In genomic region chr17:74387365-74388218, GRCh38 we compare ENCODE assay signal across 21 cellular contexts. TPM values are rescaled to one million over a fixed set of nuclear protein-coding genes. Genes with fewer than 3 reads are reported as not detected.
A peak's percentile ranks its signal among the peaks of the same experiment; 100 is the strongest.
DNase-seq lines count a peak whose midpoint lies in the region; ATAC-seq, FAIRE-seq and TF ChIP-seq lines count a peak whose summit lies in the region.
"Had no signal": no experiment of that assay in that cellular context is flagged by ENCODE, and none has a peak within 500 bp of the region (broad histone marks: within the 10 kb centered on the region; RNA-seq: fewer than 3 reads in every experiment).

No MANE protein-coding gene starts in this region.

- FAIRE-seq in HepG2 (lab: Jason Lieb, UNC), result no peak
- FAIRE-seq: GM12891, HTR-8/SVneo had no signal

- DNase-seq in HCT116 (ENCODE audit: low read depth, low spot score), result no peak
- DNase-seq in WERI-Rb-1, result no peak
- DNase-seq in HepG2 (ENCODE audit: low spot score), result no peak
- no peak for DNase-seq in islet precursor cell
- DNase-seq: C1 segment of cervical spinal cord, DMS 273 treated with DMSO at 0.1 percent for 48 hours, GF-D8, MV-4-11, NCI-H146, NCI-H2081, NCI-H510A, NCI-H774, PC-9 had no signal

- TF ChIP-seq POLR2A in HCT116 (IDR thresholded peaks at IDR 0.05; ENCODE audit: borderline replicate concordance, extremely low read depth, insufficient read depth, insufficient read length) (no peak), HepG2 (IDR thresholded peaks at IDR 0.05; ENCODE audit: insufficient read depth in 1 of 2, low read depth in 2 of 2, low read length in 2 of 2) (no peak)

- no peak overlapping the region for H3K4me2 ChIP-seq in HCT116 (ENCODE audit: low read length)
- H3K4me2 ChIP-seq in HepG2 (ENCODE audit: low read depth, low read length), result no peak overlapping the region
- H3K4me2 ChIP-seq: PC-9 had no signal

- no peaks in the 10 kb centered on the region for H3K79me2 ChIP-seq in HCT116 (ENCODE audit: insufficient read depth, low read length)
- no peaks in the 10 kb centered on the region for H3K79me2 ChIP-seq in HepG2 (ENCODE audit: insufficient read depth, low read length)

- H3K36me3 ChIP-seq in HCT116 (ENCODE audit: control insufficient read depth in 1 of 2, insufficient read depth in 2 of 2, low read length in 2 of 2) (no peaks in the 10 kb centered on the region), WERI-Rb-1 (no peaks in the 10 kb centered on the region), HepG2 (replicated peaks in 1 of 2; ENCODE audit: control insufficient read depth in 1 of 2, insufficient read depth in 2 of 2, low read length in 2 of 2) (no peaks in the 10 kb centered on the region)

- H2AFZ ChIP-seq in HCT116 (ENCODE audit: low read depth, low read length, poor library complexity, severe bottlenecking) (no peak overlapping the region), HepG2 (ENCODE audit: low read length) (no peak overlapping the region)
- H2AFZ ChIP-seq: PC-9 had no signal

- H3K27me3 ChIP-seq in HCT116 (ENCODE audit: insufficient read depth, low read length) (no peaks in the 10 kb centered on the region), WERI-Rb-1 (ENCODE audit: insufficient read depth, low read depth, severe bottlenecking) (no peaks in the 10 kb centered on the region), HepG2 (ENCODE audit: control insufficient read depth in 1 of 2, insufficient read depth in 2 of 2, low read length in 2 of 2) (peaks cover 2 to 22% of the 10 kb centered on the region in 2 experiments; a peak in 3 of 5 replicates)

- H3K9me2 ChIP-seq in HCT116 (ENCODE audit: insufficient read depth), result no peaks in the 10 kb centered on the region

- no peaks in the 10 kb centered on the region for H3K36me3 Mint-ChIP-seq in stimulated activated memory B cell treated with anti-CD40 and anti-IgM and Interleukin-4, amounts not matched to agents 10 μg/mL and 1 μg/mL and 100 μg/mL, for 72 hours

- TF ChIP-seq EP300 in HepG2 (IDR thresholded peaks at IDR 0.05; ENCODE audit: low read depth in 2 of 2, low read length in 2 of 2) (no peak), HepG2 (CRISPR knock-in tag; IDR thresholded peaks at IDR 0.05; ENCODE audit: borderline replicate concordance) (no peak)

- no peaks in the 10 kb centered on the region for H3K9me3 Mint-ChIP-seq in stimulated activated memory B cell treated with anti-CD40 and anti-IgM and Interleukin-4, amounts not matched to agents 10 μg/mL and 1 μg/mL and 100 μg/mL, for 72 hours

- H4K20me1 ChIP-seq in HCT116 (ENCODE audit: insufficient read depth) (no peaks in the 10 kb centered on the region), HepG2 (ENCODE audit: insufficient read depth, low read length) (no peaks in the 10 kb centered on the region)

- TF ChIP-seq RAD21 in HCT116 (IDR thresholded peaks at IDR 0.05; ENCODE audit: low read depth), result no peak
- no peak for TF ChIP-seq RAD21 in HepG2 (CRISPR knock-in tag; IDR thresholded peaks at IDR 0.05)

- no peak overlapping the region for H3K4me3 ChIP-seq in HCT116 (replicated peaks in 1 of 2; ENCODE audit: low read depth in 1 of 2, low read length in 2 of 2)
- H3K4me3 ChIP-seq in WERI-Rb-1 (ENCODE audit: low read depth, low read length), result no peak overlapping the region
- no peak overlapping the region for H3K4me3 ChIP-seq in HepG2 (replicated peaks in 1 of 3; ENCODE audit: insufficient read depth in 1 of 3, low read depth in 2 of 3, low read length in 3 of 3)
- H3K4me3 ChIP-seq: PC-9, SK-N-MC had no signal

- BruUV-seq in HCT116 (replicated peaks; lab: Mats Ljungman, UMichigan), result no TSS peak
- no TSS peak for BruUV-seq in HepG2 (replicated peaks; lab: Mats Ljungman, UMichigan)

- H3K9me3 ChIP-seq in HCT116 (ENCODE audit: control insufficient read depth in 1 of 2, insufficient read depth in 1 of 2, low read depth in 1 of 2, low read length in 2 of 2) (no peaks in the 10 kb centered on the region), WERI-Rb-1 (ENCODE audit: severe bottlenecking) (peaks cover 2% of the 10 kb centered on the region), HepG2 (ENCODE audit: low read length) (no peaks in the 10 kb centered on the region)

- H3K4me1 ChIP-seq in HCT116 (ENCODE audit: control insufficient read depth in 1 of 2, insufficient read depth in 2 of 2, low read length in 2 of 2) (peaks cover 0 to 6% of the 10 kb centered on the region in 2 experiments; a peak in 2 of 4 replicates), HepG2 (ENCODE audit: insufficient read depth, low read length) (peaks cover 14% of the 10 kb centered on the region; the same call in 1 of the 2 replicates)

- H3K27ac ChIP-seq in HCT116 (ENCODE audit: low read depth, low read length), result no peak overlapping the region
- H3K27ac ChIP-seq in WERI-Rb-1, result no peak overlapping the region
- no peak overlapping the region for H3K27ac ChIP-seq in HepG2 (ENCODE audit: extremely low read length, insufficient read depth, low read length)
- H3K27ac ChIP-seq: PC-9, SK-N-MC had no signal

- RAD21 ChIA-PET in HCT116 (lab: Charles Lee; ENCODE audit: low non-redundant PET in 1 of 2, low total read pairs in 2 of 2, uncharacterized antibody in 2 of 2, unreplicated experiment in 2 of 2), result no interaction called here

- WGBS in HepG2 (ENCODE audit: low lambda C conversion rate), result 70% methylated on average over 16 of the region's 17 CpGs

- in situ Hi-C loops in HepG2 (cut with HindIII; ENCODE audit: extremely low pct_ligation_motif_present, low pct_unique_long_range_greater_than_20kb), result no loop called here

- H3K27me3 Mint-ChIP-seq in stimulated activated memory B cell treated with anti-CD40 and anti-IgM and Interleukin-4, amounts not matched to agents 10 μg/mL and 1 μg/mL and 100 μg/mL, for 72 hours, result peaks cover 19% of the 10 kb centered on the region

- H3K9ac ChIP-seq in HCT116 (ENCODE audit: low read length) (no peak overlapping the region), HepG2 (ENCODE audit: insufficient read depth, low read depth, low read length) (no peak overlapping the region)

- H3K4me1 Mint-ChIP-seq in stimulated activated memory B cell treated with anti-CD40 and anti-IgM and Interleukin-4, amounts not matched to agents 10 μg/mL and 1 μg/mL and 100 μg/mL, for 72 hours, result no peaks in the 10 kb centered on the region

- no peak overlapping the region for H3K27ac Mint-ChIP-seq in stimulated activated memory B cell treated with anti-CD40 and anti-IgM and Interleukin-4, amounts not matched to agents 10 μg/mL and 1 μg/mL and 100 μg/mL, for 72 hours

- intact Hi-C loops in HCT116 (cut with micrococcal nuclease), result no loop called here
- intact Hi-C loops in HepG2 (cut with micrococcal nuclease; ENCODE audit: unreplicated experiment), result no loop called here

- ATAC-seq in HCT116 (peak; percentile 58), HepG2 (peak; percentile 20; the same call in 1 of the 3 replicates), HG02840 (IDR thresholded peaks at IDR 0.05; ENCODE audit: low FRiP score, unreplicated experiment) (no peak), HG03095 (IDR thresholded peaks at IDR 0.05; ENCODE audit: unreplicated experiment) (no peak)
- peak; percentile 50 for ATAC-seq in stimulated activated memory B cell treated with anti-CD40 and anti-IgM and Interleukin-4, amounts not matched to agents 10 μg/mL and 1 μg/mL and 100 μg/mL, for 72 hours

- no peak overlapping the region for H3K4me3 Mint-ChIP-seq in stimulated activated memory B cell treated with anti-CD40 and anti-IgM and Interleukin-4, amounts not matched to agents 10 μg/mL and 1 μg/mL and 100 μg/mL, for 72 hours

- CTCF ChIA-PET in HCT116 (lab: Charles Lee) (interaction anchor here (0.9 to 1.5 kb wide), 2 partner anchors 8 to 66 kb away, joined by 3 to 5 read pairs; no protein-coding TSS in a partner anchor), HepG2 (lab: Yijun Ruan, JAX; ENCODE audit: low intra/inter-chr PET ratio, low total read pairs) (no interaction called here)

- POLR2A ChIA-PET in HCT116 (lab: Charles Lee), result no interaction called here
- POLR2A ChIA-PET in HepG2 (lab: Yijun Ruan, JAX), result no interaction called here

- TF ChIP-seq CTCF in HCT116 (IDR thresholded peaks at IDR 0.05 in 2 of 3, conservative IDR thresholded peaks at IDR 0.05 in 1 of 3; ENCODE audit: borderline replicate concordance in 1 of 3, insufficient read depth in 1 of 3, low read depth in 2 of 3, low read length in 2 of 3) (peak in 2 of 3 experiments; percentile 26 to 28; a peak in 2 of 6 replicates), WERI-Rb-1 (IDR thresholded peaks at IDR 0.05; ENCODE audit: low read depth, low read length) (0 out of 2 replicates have a peak, but pooled peaks have one; percentile 9), HepG2 (CRISPR knock-in tag; IDR thresholded peaks at IDR 0.05) (no peak)

RNA-seq across cellular contexts. Expression of gene GPR142, which starts 20.3 kb away (rescaled TPM):
- total RNA-seq in HCT116 (2021; ENCODE audit: unreplicated experiment) (not detected), HepG2 (2016; rRNA removed; fragmentation: Illumina TruSeq; extraction: Trizol) (not detected in 2 replicates)
- not detected in 2 replicates for polyA plus RNA-seq in HCT116 (2012)
- not detected in 2 replicates for total RNA-seq in HepG2 (2016; cell fraction: cytosol; rRNA removed; fragmentation: Illumina TruSeq; extraction: Trizol; ENCODE audit: low read depth)
- not detected in 2 replicates for total RNA-seq in HepG2 (2016; cell fraction: insoluble cytoplasmic fraction; rRNA removed; fragmentation: Illumina TruSeq; extraction: Trizol)
- not detected in 2 replicates for total RNA-seq in HepG2 (2016; cell fraction: membrane; rRNA removed; fragmentation: Illumina TruSeq; extraction: Trizol)
- not detected in 2 replicates for total RNA-seq in HepG2 (2016; cell fraction: nucleus; rRNA removed; fragmentation: Illumina TruSeq; extraction: Trizol)
- not detected in 2 replicates for polyA plus RNA-seq in HepG2 (2011; rRNA removed)
- not detected in 2 replicates for polyA plus RNA-seq in HepG2 (2011; cell fraction: cytosol; rRNA removed)
- not detected in 2 replicates for polyA plus RNA-seq in HepG2 (2011; cell fraction: nucleus; rRNA removed)
- polyA plus RNA-seq in HepG2 (2012), result not detected in 2 replicates
- not detected in 2 replicates for polyA plus RNA-seq in HepG2 (2016; cell fraction: cytosol; fragmentation: Illumina TruSeq; extraction: Trizol; ENCODE audit: low read depth)
- polyA plus RNA-seq in HepG2 (2016; cell fraction: insoluble cytoplasmic fraction; fragmentation: Illumina TruSeq; extraction: Trizol; ENCODE audit: low read depth), result not detected in 2 replicates
- polyA plus RNA-seq in HepG2 (2016; cell fraction: membrane; fragmentation: Illumina TruSeq; extraction: Trizol; ENCODE audit: low read depth), result not detected in 2 replicates
- not detected in 2 replicates for polyA plus RNA-seq in HepG2 (2016; cell fraction: nucleus; fragmentation: Illumina TruSeq; extraction: Trizol; ENCODE audit: insufficient read depth, low read depth)
- polyA minus RNA-seq in HepG2 (2011; rRNA and poly(A)+ RNA removed; ENCODE audit: low replicate concordance), result not detected in 2 replicates
- not detected in 2 replicates for polyA minus RNA-seq in HepG2 (2011; cell fraction: cytosol; rRNA and poly(A)+ RNA removed)
- polyA minus RNA-seq in HepG2 (2011; cell fraction: nucleus; rRNA and poly(A)+ RNA removed), result not detected in 2 replicates
- total RNA-seq: H4, PC-9 had no signal

RNA-seq across cellular contexts. Expression of gene BTBD17, which starts 25.9 kb away (rescaled TPM):
- total RNA-seq in HCT116 (2021; ENCODE audit: unreplicated experiment) (not detected), HepG2 (2016; rRNA removed; fragmentation: Illumina TruSeq; extraction: Trizol) (not detected in 2 replicates)
- 0.05 and 0.07 TPM in 2 replicates for polyA plus RNA-seq in HCT116 (2012)
- total RNA-seq in HepG2 (2016; cell fraction: cytosol; rRNA removed; fragmentation: Illumina TruSeq; extraction: Trizol; ENCODE audit: low read depth), result not detected in 2 replicates
- not detected in 2 replicates for total RNA-seq in HepG2 (2016; cell fraction: insoluble cytoplasmic fraction; rRNA removed; fragmentation: Illumina TruSeq; extraction: Trizol)
- not detected in 2 replicates for total RNA-seq in HepG2 (2016; cell fraction: membrane; rRNA removed; fragmentation: Illumina TruSeq; extraction: Trizol)
- total RNA-seq in HepG2 (2016; cell fraction: nucleus; rRNA removed; fragmentation: Illumina TruSeq; extraction: Trizol), result not detected in 2 replicates
- polyA plus RNA-seq in HepG2 (2011; rRNA removed), result not detected in 2 replicates
- not detected in 2 replicates for polyA plus RNA-seq in HepG2 (2011; cell fraction: cytosol; rRNA removed)
- 0.09 TPM in 1 of 2 replicates, not detected in the other for polyA plus RNA-seq in HepG2 (2011; cell fraction: nucleus; rRNA removed)
- not detected in 2 replicates for polyA plus RNA-seq in HepG2 (2012)
- polyA plus RNA-seq in HepG2 (2016; cell fraction: cytosol; fragmentation: Illumina TruSeq; extraction: Trizol; ENCODE audit: low read depth), result not detected in 2 replicates
- polyA plus RNA-seq in HepG2 (2016; cell fraction: insoluble cytoplasmic fraction; fragmentation: Illumina TruSeq; extraction: Trizol; ENCODE audit: low read depth), result not detected in 2 replicates
- not detected in 2 replicates for polyA plus RNA-seq in HepG2 (2016; cell fraction: membrane; fragmentation: Illumina TruSeq; extraction: Trizol; ENCODE audit: low read depth)
- polyA plus RNA-seq in HepG2 (2016; cell fraction: nucleus; fragmentation: Illumina TruSeq; extraction: Trizol; ENCODE audit: insufficient read depth, low read depth), result not detected in 2 replicates
- polyA minus RNA-seq in HepG2 (2011; rRNA and poly(A)+ RNA removed; ENCODE audit: low replicate concordance), result not detected in 2 replicates
- not detected in 2 replicates for polyA minus RNA-seq in HepG2 (2011; cell fraction: cytosol; rRNA and poly(A)+ RNA removed)
- not detected in 2 replicates for polyA minus RNA-seq in HepG2 (2011; cell fraction: nucleus; rRNA and poly(A)+ RNA removed)
- total RNA-seq: H4, PC-9 had no signal

RNA-seq across cellular contexts. Expression of gene GPRC5C, which starts 44.3 kb away (rescaled TPM):
- total RNA-seq in HCT116 (2021; ENCODE audit: unreplicated experiment) (54.4 TPM), HepG2 (2016; rRNA removed; fragmentation: Illumina TruSeq; extraction: Trizol) (44.8 and 85.6 TPM in 2 replicates)
- 83.1 and 93.8 TPM in 2 replicates for polyA plus RNA-seq in HCT116 (2012)
- total RNA-seq in HepG2 (2016; cell fraction: cytosol; rRNA removed; fragmentation: Illumina TruSeq; extraction: Trizol; ENCODE audit: low read depth), result 30.8 and 32.3 TPM in 2 replicates
- total RNA-seq in HepG2 (2016; cell fraction: insoluble cytoplasmic fraction; rRNA removed; fragmentation: Illumina TruSeq; extraction: Trizol), result 41.2 and 86.3 TPM in 2 replicates
- total RNA-seq in HepG2 (2016; cell fraction: membrane; rRNA removed; fragmentation: Illumina TruSeq; extraction: Trizol), result 50.5 and 55.5 TPM in 2 replicates
- 73.7 and 80.6 TPM in 2 replicates for total RNA-seq in HepG2 (2016; cell fraction: nucleus; rRNA removed; fragmentation: Illumina TruSeq; extraction: Trizol)
- 300 and 407 TPM in 2 replicates for polyA plus RNA-seq in HepG2 (2011; rRNA removed)
- 276 and 424 TPM in 2 replicates for polyA plus RNA-seq in HepG2 (2011; cell fraction: cytosol; rRNA removed)
- 354 and 357 TPM in 2 replicates for polyA plus RNA-seq in HepG2 (2011; cell fraction: nucleus; rRNA removed)
- 111 and 131 TPM in 2 replicates for polyA plus RNA-seq in HepG2 (2012)
- polyA plus RNA-seq in HepG2 (2016; cell fraction: cytosol; fragmentation: Illumina TruSeq; extraction: Trizol; ENCODE audit: low read depth), result 29.5 and 34.4 TPM in 2 replicates
- 42.9 and 43.8 TPM in 2 replicates for polyA plus RNA-seq in HepG2 (2016; cell fraction: insoluble cytoplasmic fraction; fragmentation: Illumina TruSeq; extraction: Trizol; ENCODE audit: low read depth)
- polyA plus RNA-seq in HepG2 (2016; cell fraction: membrane; fragmentation: Illumina TruSeq; extraction: Trizol; ENCODE audit: low read depth), result 36.0 and 48.1 TPM in 2 replicates
- polyA plus RNA-seq in HepG2 (2016; cell fraction: nucleus; fragmentation: Illumina TruSeq; extraction: Trizol; ENCODE audit: insufficient read depth, low read depth), result 131 and 142 TPM in 2 replicates
- 39.8 and 712 TPM in 2 replicates for polyA minus RNA-seq in HepG2 (2011; rRNA and poly(A)+ RNA removed; ENCODE audit: low replicate concordance)
- 209 and 211 TPM in 2 replicates for polyA minus RNA-seq in HepG2 (2011; cell fraction: cytosol; rRNA and poly(A)+ RNA removed)
- polyA minus RNA-seq in HepG2 (2011; cell fraction: nucleus; rRNA and poly(A)+ RNA removed), result 108 and 116 TPM in 2 replicates
- total RNA-seq: A673 had no signal

Comparison
In these comparisons a context has a peak if more than half of its experiments do, and no peak if none do; other contexts are left out.
1. ATAC-seq: peak in HCT116 (single experiment), HepG2 (single experiment) and stimulated activated memory B cell treated with anti-CD40 and anti-IgM and Interleukin-4, amounts not matched to agents 10 μg/mL and 1 μg/mL and 100 μg/mL, for 72 hours (single experiment); none in HG02840 (single experiment) and HG03095 (single experiment).
2. Of the 20 proteins assayed by ChIP-seq in both HepG2 and HCT116: peak only in HepG2: none; only in HCT116: CTCF; in both: none; in neither: 19.